ENCODE assay signal across 13 cellular contexts in the genomic region with DNA sequence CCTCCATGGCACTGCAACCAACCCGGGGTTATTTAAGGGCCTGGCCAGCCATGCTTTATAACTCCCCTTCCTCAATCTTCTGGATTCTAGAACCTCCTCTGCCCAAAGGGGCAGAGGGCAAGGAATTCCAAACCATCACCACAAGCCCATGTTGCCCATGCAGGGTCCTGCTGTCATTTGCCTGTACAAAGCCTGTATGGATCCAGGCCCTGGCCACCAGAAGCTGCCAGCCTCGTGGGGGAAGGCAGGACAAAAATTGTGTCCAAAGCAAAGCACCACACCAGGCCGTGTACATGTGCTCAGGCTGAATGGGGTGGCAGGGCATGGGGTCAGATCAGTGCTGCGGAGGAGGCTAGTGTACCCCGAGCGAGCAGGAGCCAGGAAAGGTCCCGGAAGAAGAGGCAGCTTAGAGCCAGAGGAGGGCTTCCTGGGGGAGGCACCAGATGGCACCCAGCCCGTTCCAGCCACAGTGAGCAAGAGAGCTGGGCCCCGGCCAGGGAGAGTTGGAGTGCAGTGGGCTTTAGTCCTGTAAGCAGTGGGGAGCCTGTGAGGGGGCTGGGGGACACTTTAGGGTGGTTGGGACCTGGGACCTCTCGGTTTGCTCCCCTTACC. TPM values are rescaled to one million over a fixed set of nuclear protein-coding genes. Genes with fewer than 3 reads are reported as not detected.
DNase-seq lines count a peak whose midpoint lies in the region; ATAC-seq, FAIRE-seq and TF ChIP-seq lines count a peak whose summit lies in the region.
"Had no signal": no experiment of that assay in that cellular context is flagged by ENCODE, and none has a peak within 500 bp of the region (broad histone marks: within the 10 kb centered on the region; RNA-seq: fewer than 3 reads in every experiment).

No MANE protein-coding gene starts in this region.

- no peak for TF ChIP-seq RAD21 in H1 (IDR thresholded peaks at IDR 0.05 in 1 of 2, conservative IDR thresholded peaks at IDR 0.05 in 1 of 2; ENCODE audit: low read depth in 2 of 2, low read length in 2 of 2)

- no peaks in the 10 kb centered on the region for H3K27me3 ChIP-seq in heart left ventricle
- no peaks in the 10 kb centered on the region; a peak in 1 of 7 replicates for H3K27me3 ChIP-seq in H1 (replicated peaks in 1 of 4; ENCODE audit: control insufficient read depth in 3 of 4, extremely low read depth in 1 of 4, insufficient read depth in 3 of 4, low read length in 3 of 4)
- no peaks in the 10 kb centered on the region for H3K27me3 ChIP-seq in osteoblast (ENCODE audit: insufficient read depth, low read length)
- no peaks in the 10 kb centered on the region for H3K27me3 ChIP-seq in upper lobe of right lung

- POLR2A ChIA-PET in H1 (lab: Charles Lee; ENCODE audit: partially characterized antibody) = interaction anchor here (0.7 to 1.0 kb wide), 3 partner anchors 12 to 70 kb away, joined by 3 to 4 read pairs (median 3); no protein-coding TSS in a partner anchor

- H2BK20ac ChIP-seq in H1 (ENCODE audit: low read length) = no peak overlapping the region

- TF ChIP-seq POLR2A in heart left ventricle (IDR thresholded peaks at IDR 0.05) (no peak), H1 (IDR thresholded peaks at IDR 0.05; ENCODE audit: control extremely low read depth in 1 of 2, low read depth in 2 of 2, low read length in 2 of 2) (no peak)

- H3K27ac ChIP-seq in heart left ventricle (peak overlapping the region; percentile 55 to 98 (median 84)), H1 (ENCODE audit: low read depth, low read length) (no peak overlapping the region; the same call in 1 of the 2 replicates), osteoblast (ENCODE audit: low read depth, low read length) (peak overlapping the region; percentile 65), upper lobe of right lung (peak overlapping the region; percentile 47)
- H3K27ac ChIP-seq: SK-N-MC had no signal

- no peak for FAIRE-seq in H1 (lab: Jason Lieb, UNC)

- H4K91ac ChIP-seq in H1 (replicated peaks; ENCODE audit: insufficient read length, low read length) = no peak overlapping the region

- H3K4me1 ChIP-seq in heart left ventricle = peaks cover 60 to 100% (median 92%) of the 10 kb centered on the region in 12 donors
- no peaks in the 10 kb centered on the region for H3K4me1 ChIP-seq in H1 (replicated peaks in 1 of 4; ENCODE audit: control insufficient read depth in 3 of 4, insufficient read depth in 4 of 4, low read length in 3 of 4)
- H3K4me1 ChIP-seq in osteoblast (ENCODE audit: insufficient read depth, low read length) = peaks cover 47% of the 10 kb centered on the region
- H3K4me1 ChIP-seq in upper lobe of right lung = peaks cover 49% of the 10 kb centered on the region

- ATAC-seq in heart left ventricle (no peak), left ventricle myocardium superior (no peak), upper lobe of right lung (no peak)

- CTCF ChIA-PET in H1 (lab: Charles Lee; ENCODE audit: partially characterized antibody) = interaction anchor here (1.0 kb wide), 1 partner anchor 10 kb away, joined by 4 read pairs; no protein-coding TSS in a partner anchor

- H2AK5ac ChIP-seq in H1 (ENCODE audit: low read depth, low read length) = no peak overlapping the region

- H3K23me2 ChIP-seq in H1 (ENCODE audit: low read depth, low read length) = no peaks in the 10 kb centered on the region

- no peak overlapping the region; the same call in 1 of the 2 replicates for H2BK5ac ChIP-seq in H1 (ENCODE audit: low read depth, low read length)

- 51 to 68% (median 60%) methylated on average over 10 of the region's 10 CpGs for WGBS in heart left ventricle, 4 donors
- 87% methylated on average over 10 of the region's 10 CpGs; no CpG with 5 or more reads in 1 of the 2 experiments for WGBS in H1 (ENCODE audit: extremely low coverage in 1 of 2, insufficient coverage in 1 of 2, insufficient read length in 1 of 2, insufficient replicate concordance in 2 of 2, low coverage in 1 of 2, low lambda C conversion rate in 2 of 2, missing lambda C conversion rate in 1 of 2), 2 experiments

- no peak overlapping the region for H3K9ac ChIP-seq in H1 (replicated peaks in 1 of 4; ENCODE audit: extremely low read depth in 1 of 4, low read depth in 3 of 4, low read length in 3 of 4)

- 0 out of 2 replicates have a peak overlapping the region, but pooled peaks have one; percentile 41 for H4K8ac ChIP-seq in H1 (ENCODE audit: extremely low read depth, insufficient read depth, low read length)

- no peak overlapping the region for H3K23ac ChIP-seq in H1 (ENCODE audit: insufficient read length)

- peaks cover 4% of the 10 kb centered on the region for H3K79me1 ChIP-seq in H1 (ENCODE audit: low read depth, low read length)

- TF ChIP-seq CTCF in heart left ventricle (IDR thresholded peaks at IDR 0.05) (no peak), H1 (IDR thresholded peaks at IDR 0.05; ENCODE audit: control extremely low read depth in 1 of 3, insufficient read depth in 1 of 3, low read depth in 1 of 3, low read length in 3 of 3) (no peak), osteoblast (IDR thresholded peaks at IDR 0.05; ENCODE audit: extremely low read depth, low read depth, low read length) (no peak), upper lobe of right lung (IDR thresholded peaks at IDR 0.05) (no peak)

- no peak overlapping the region for H4K5ac ChIP-seq in H1 (ENCODE audit: insufficient read length, low read depth, low read length)

- peaks cover 0 to 100% (median 94%) of the 10 kb centered on the region in 9 donors for H3K36me3 ChIP-seq in heart left ventricle
- H3K36me3 ChIP-seq in H1 (ENCODE audit: control insufficient read depth in 2 of 4, insufficient read depth in 4 of 4, low read length in 3 of 4) = peaks cover 47 to 84% (median 64%) of the 10 kb centered on the region in 4 experiments
- peaks cover 97% of the 10 kb centered on the region for H3K36me3 ChIP-seq in osteoblast (ENCODE audit: insufficient read depth, low read length)
- peaks cover 100% of the 10 kb centered on the region for H3K36me3 ChIP-seq in upper lobe of right lung

- H3K4me3 ChIP-seq in heart left ventricle (no peak overlapping the region), H1 (ENCODE audit: extremely low read depth in 1 of 4, insufficient read depth in 2 of 4, low read depth in 3 of 4, low read length in 4 of 4) (no peak overlapping the region), osteoblast (ENCODE audit: insufficient read depth, low read length) (no peak overlapping the region), upper lobe of right lung (no peak overlapping the region)
- H3K4me3 ChIP-seq: SK-N-MC had no signal

- H2BK120ac ChIP-seq in H1 (replicated peaks; ENCODE audit: low read depth, low read length) = no peak overlapping the region

- H3K4me2 ChIP-seq in H1 (ENCODE audit: insufficient read depth in 1 of 2, low read depth in 2 of 2, low read length in 2 of 2) (no peak overlapping the region), osteoblast (ENCODE audit: insufficient read depth, low read length) (no peak overlapping the region)

- H2BK12ac ChIP-seq in H1 (ENCODE audit: low read depth, low read length) = no peak overlapping the region

- no peak overlapping the region for H3K4ac ChIP-seq in H1 (replicated peaks; ENCODE audit: insufficient read length, low read depth, low read length)

- H2BK15ac ChIP-seq in H1 (ENCODE audit: low read length) = no peak overlapping the region

- intact Hi-C loops in heart left ventricle (cut with DNase I) (loop anchor here in 7 of 10 donors (5.0 kb wide), 5 partner anchors 41 to 71 kb away; a partner anchor contains a TSS), left ventricle myocardium superior (cut with micrococcal nuclease) (loop anchor here (10.0 kb wide), 1 partner anchor 54 kb away; no protein-coding TSS in a partner anchor), upper lobe of right lung (cut with DNase I) (loop anchor here (10.0 kb wide), 1 partner anchor 54 kb away; no protein-coding TSS in a partner anchor)

- no peak overlapping the region for H2AFZ ChIP-seq in H1 (ENCODE audit: low read length)
- H2AFZ ChIP-seq in osteoblast (ENCODE audit: low read length) = no peak overlapping the region

- TF ChIP-seq EP300 in H1 (IDR thresholded peaks at IDR 0.05; ENCODE audit: borderline replicate concordance in 1 of 2, low read depth in 2 of 2, low read length in 2 of 2) = no peak

- H3K18ac ChIP-seq in H1 (ENCODE audit: extremely low read depth, low read length) = no peak overlapping the region

- no peak overlapping the region for H3K14ac ChIP-seq in H1 (ENCODE audit: insufficient read length)

- no peak overlapping the region for H3K56ac ChIP-seq in H1 (replicated peaks; ENCODE audit: insufficient read length, low read depth, low read length)

- H4K20me1 ChIP-seq in H1 (replicated peaks in 1 of 2; ENCODE audit: control insufficient read depth in 1 of 2, insufficient read depth in 2 of 2, low read length in 2 of 2) = peaks cover 8 to 19% of the 10 kb centered on the region in 2 experiments
- peaks cover 46% of the 10 kb centered on the region for H4K20me1 ChIP-seq in osteoblast (ENCODE audit: insufficient read depth, low read length)

- DNase-seq in heart left ventricle (no peak), left ventricle myocardium superior (no peak), H1 (ENCODE audit: low read depth in 1 of 2, low spot score in 2 of 2) (no peak), osteoblast (ENCODE audit: insufficient read length, low spot score, missing footprints) (peak; percentile 86), upper lobe of right lung (no peak), NCI-H69 (lab: John Stamatoyannopoulos, UW) (no peak), NCI-H1092 treated with DMSO at 0.1 percent for 48 hours (lab: John Stamatoyannopoulos, UW) (no peak), SKM-1 treated with dmso at 0.1 percent for 144 hours (lab: John Stamatoyannopoulos, UW; ENCODE audit: unreplicated experiment) (no peak)
- DNase-seq: activated T-cell treated with anti-CD3 and anti-CD28 coated beads, Interleukin-2, amount 50 U/mL, for 1 hour; Kasumi-1; NCI-H1930; stimulated activated CD4-positive, alpha-beta T cell treated with anti-CD3 and anti-CD28 coated beads, Interleukin-4, amount 100 ng/mL, for 4 hours had no signal

- H3K79me2 ChIP-seq in H1 (ENCODE audit: control insufficient read depth in 1 of 2, insufficient read depth in 2 of 2, low read length in 2 of 2) (no peaks in the 10 kb centered on the region), osteoblast (ENCODE audit: insufficient read depth, low read length) (peaks cover 88% of the 10 kb centered on the region)

- H3K9me3 ChIP-seq in heart left ventricle (no peaks in the 10 kb centered on the region), H1 (ENCODE audit: insufficient read depth in 2 of 2, low read depth in 1 of 2, low read length in 1 of 2) (no peaks in the 10 kb centered on the region), osteoblast (ENCODE audit: low read depth, low read length) (no peaks in the 10 kb centered on the region), upper lobe of right lung (no peaks in the 10 kb centered on the region)

RNA-seq across cellular contexts. Expression of a gene that starts 35.8 kb away (rescaled TPM):
- 1 to 10 TPM in 2 of 9 donors, under 1 TPM in 7; 0.36 to 1.8 (median 0.72) TPM for total RNA-seq in heart left ventricle
- polyA plus RNA-seq in heart left ventricle = 1 to 10 TPM in 1 of 2 donors, under 1 TPM in 1; 0.91 to 1.4 TPM
- not detected for total RNA-seq in left ventricle myocardium superior
- 7.9 and 8.8 TPM in 2 replicates for total RNA-seq in H1 (2021; fragmentation: NEBNext Ultra II Directional; extraction: Animal tissue kit (Norgen Biotek cat#: 25700))
- polyA plus RNA-seq in H1 (2011; rRNA removed) = 20.0 and 25.9 TPM in 2 replicates
- polyA plus RNA-seq in H1 (2011; cell fraction: cytosol; rRNA removed) = 16.5 TPM
- 58.9 TPM for polyA plus RNA-seq in H1 (2011; cell fraction: nucleus; rRNA removed)
- polyA plus RNA-seq in H1 (2012, experiment 1 of 2) = 4.8 to 13.3 TPM (median 8.3 TPM) in 4 replicates
- 4.3 TPM for polyA plus RNA-seq in H1 (2012, experiment 2 of 2)
- 13.2 TPM for polyA plus RNA-seq in H1 (2013, experiment 1 of 2)
- polyA plus RNA-seq in H1 (2013, experiment 2 of 2) = 11.1 TPM
- polyA minus RNA-seq in H1 (2011; rRNA and poly(A)+ RNA removed) = 3.7 and 5.0 TPM in 2 replicates
- 6.4 TPM for polyA minus RNA-seq in H1 (2011; cell fraction: cytosol; rRNA and poly(A)+ RNA removed)
- polyA minus RNA-seq in H1 (2011; cell fraction: nucleus; rRNA and poly(A)+ RNA removed) = 10.9 TPM
- not detected in 2 replicates for total RNA-seq in osteoblast
- total RNA-seq in upper lobe of right lung = 14.4 TPM
